Comparison of ENCODE assay signal across 1 cellular context in genomic region chr2:38080346-38080745, GRCh38.
TF ChIP-seq lines count a peak whose summit lies in the region.

No MANE protein-coding gene starts in this region.

TF ChIP-seq in WTC11, 78 proteins besides CTCF, POLR2A, EP300 and RAD21 (continued from another document):
- TF ChIP-seq ZBTB43 (CRISPR knock-in tag; IDR thresholded peaks at IDR 0.05) (no peak), NR1H2 (CRISPR knock-in tag; IDR thresholded peaks at IDR 0.05) (no peak), MXD4 (CRISPR knock-in tag; IDR thresholded peaks at IDR 0.05; ENCODE audit: borderline replicate concordance) (no peak)
